8 cellular contexts compared by ENCODE assay signal in genomic region chr1:169484683-169485426, GRCh38. TPM values are rescaled to one million over a fixed set of nuclear protein-coding genes. Genes with fewer than 3 reads are reported as not detected.
DNase-seq lines count a peak whose midpoint lies in the region; ATAC-seq and TF ChIP-seq lines count a peak whose summit lies in the region.

No MANE protein-coding gene starts in this region.

- H3K9me3 Mint-ChIP-seq in activated T-cell treated with anti-CD3 and anti-CD28 coated beads, Interleukin-2, amount 50 U/mL, for 4 hours: no peaks in the 10 kb centered on the region
- no peaks in the 10 kb centered on the region for H3K9me3 Mint-ChIP-seq in natural killer cell

- H3K4me3 ChIP-seq in fibroblast of the aortic adventitia (ENCODE audit: low read depth, low read length): peak overlapping the region; percentile 82

- TF ChIP-seq CTCF in fibroblast of the aortic adventitia (IDR thresholded peaks at IDR 0.05; ENCODE audit: insufficient read depth, low read length): no peak
- no peak for TF ChIP-seq CTCF in natural killer cell (IDR thresholded peaks at IDR 0.05)

- peak overlapping the region; percentile 88 for H3K4me3 Mint-ChIP-seq in activated T-cell treated with anti-CD3 and anti-CD28 coated beads, Interleukin-2, amount 50 U/mL, for 4 hours
- H3K4me3 Mint-ChIP-seq in natural killer cell: peak overlapping the region; percentile 96

- no peaks in the 10 kb centered on the region for H3K27me3 Mint-ChIP-seq in activated T-cell treated with anti-CD3 and anti-CD28 coated beads, Interleukin-2, amount 50 U/mL, for 4 hours (ENCODE audit: low read depth)
- H3K27me3 Mint-ChIP-seq in natural killer cell (ENCODE audit: low read depth in 2 of 2): no peaks in the 10 kb centered on the region

- H3K4me1 Mint-ChIP-seq in activated T-cell treated with anti-CD3 and anti-CD28 coated beads, Interleukin-2, amount 50 U/mL, for 4 hours (ENCODE audit: low read depth): peaks cover 43% of the 10 kb centered on the region
- H3K4me1 Mint-ChIP-seq in natural killer cell: peaks cover 31 to 39% of the 10 kb centered on the region in 2 donors

- peak overlapping the region; percentile 90 to 92 for H3K27ac Mint-ChIP-seq in natural killer cell

- peak; percentile 15 for ATAC-seq in GM18508 (IDR thresholded peaks at IDR 0.05; ENCODE audit: insufficient read depth, unreplicated experiment)
- peak; percentile 23 for ATAC-seq in HG03025 (IDR thresholded peaks at IDR 0.05; ENCODE audit: low FRiP score, unreplicated experiment)
- ATAC-seq in activated T-cell treated with anti-CD3 and anti-CD28 coated beads, Interleukin-2, amount 50 U/mL, for 4 hours: peak; percentile 35 to 38
- peak in 2 of 3 donors; percentile 11 to 19 for ATAC-seq in natural killer cell

- intact Hi-C loops in natural killer cell (cut with micrococcal nuclease): no loop called here

- DNase-seq in ACHN (peak; percentile 66), NCI-H524 treated with DMSO at 0.1 percent for 48 hours (lab: John Stamatoyannopoulos, UW) (peak; percentile 41), fibroblast of the aortic adventitia (ENCODE audit: low read depth) (peak; percentile 78), natural killer cell (no peak), ureter (ENCODE audit: low spot score) (peak; percentile 61)
- DNase-seq in activated T-cell treated with anti-CD3 and anti-CD28 coated beads, Interleukin-2, amount 50 U/mL, for 4 hours: peak; percentile 19

- no peaks in the 10 kb centered on the region for H3K36me3 Mint-ChIP-seq in activated T-cell treated with anti-CD3 and anti-CD28 coated beads, Interleukin-2, amount 50 U/mL, for 4 hours (ENCODE audit: insufficient read depth)
- no peaks in the 10 kb centered on the region for H3K36me3 Mint-ChIP-seq in natural killer cell

- in situ Hi-C loops in ACHN (cut with HindIII; ENCODE audit: low pct_ligation_motif_present, low pct_unique_long_range_greater_than_20kb, low sequenced_read_pairs): no loop called here

RNA-seq across cellular contexts. Expression of gene SLC19A2, which starts 0.9 kb away (rescaled TPM):
- 10 to 100 TPM in 2 of 3 donors, 1 to 10 TPM in 1; 9.1 to 13.5 (median 12.0) TPM for total RNA-seq in activated T-cell treated with anti-CD3 and anti-CD28 coated beads, Interleukin-2, amount 50 U/mL, for 4 hours
- total RNA-seq in fibroblast of the aortic adventitia (ENCODE audit: low replicate concordance) (6.0 and 7.7 TPM in 2 replicates), natural killer cell (1 to 10 TPM; 5.0 to 6.3 (median 5.3) TPM), ureter (20.9 TPM)

RNA-seq across cellular contexts. Expression of gene CCDC181, which starts 57.6 kb away (rescaled TPM):
- under 1 TPM; 0.16 to 0.43 (median 0.16) TPM for total RNA-seq in activated T-cell treated with anti-CD3 and anti-CD28 coated beads, Interleukin-2, amount 50 U/mL, for 4 hours
- total RNA-seq in fibroblast of the aortic adventitia (ENCODE audit: low replicate concordance) (1.4 and 3.1 TPM in 2 replicates), natural killer cell (not detected), ureter (1.9 TPM)
